In genomic region chr7:128206017-128206746, GRCh38 we compare ENCODE assay signal across 26 cellular contexts. TPM values are rescaled to one million over a fixed set of nuclear protein-coding genes. Genes with fewer than 3 reads are reported as not detected.
"Had no signal": no experiment of that assay in that cellular context is flagged by ENCODE, and none has a peak within 500 bp of the region (broad histone marks: within the 10 kb centered on the region; RNA-seq: fewer than 3 reads in every experiment).

No MANE protein-coding gene starts in this region.

- H3K4me3 Mint-ChIP-seq: activated CD4-positive, alpha-beta memory T cell treated with anti-CD3 and anti-CD28 coated beads, Interleukin-2, amount 10 ng/mL, durations not matched to agents 7 days and 5 days; activated CD4-positive, alpha-beta T cell treated with anti-CD3 and anti-CD28 coated beads, Interleukin-2, amount 10 ng/mL, durations not matched to agents 7 days and 5 days; activated naive CD8-positive, alpha-beta T cell; effector memory CD8-positive, alpha-beta T cell; immature natural killer cell; T-cell; T-helper 2 cell treated with Interferon-gamma antibody and Interleukin-4, amounts not matched to agents 5 μg/mL and 100 μg/mL, for 36 hours had no signal

- H3K9me3 ChIP-seq: suprapubic skin, tibial artery had no signal

- H3K9me3 Mint-ChIP-seq: activated CD4-positive, alpha-beta memory T cell treated with anti-CD3 and anti-CD28 coated beads, Interleukin-2, amount 10 ng/mL, durations not matched to agents 7 days and 5 days; activated CD4-positive, alpha-beta T cell treated with anti-CD3 and anti-CD28 coated beads, Interleukin-2, amount 10 ng/mL, durations not matched to agents 7 days and 5 days; effector memory CD8-positive, alpha-beta T cell; naive thymus-derived CD8-positive, alpha-beta T cell; T-cell; T-helper 2 cell treated with Interferon-gamma antibody and Interleukin-4, amounts not matched to agents 5 μg/mL and 100 μg/mL, for 36 hours had no signal

- H3K4me3 ChIP-seq: coronary artery, dorsolateral prefrontal cortex, suprapubic skin, tibial artery had no signal

- H3K36me3 Mint-ChIP-seq: activated naive CD8-positive, alpha-beta T cell; naive thymus-derived CD8-positive, alpha-beta T cell; T-cell had no signal

- H3K36me3 ChIP-seq: suprapubic skin, tibial artery had no signal

- ATAC-seq: effector memory CD8-positive, alpha-beta T cell; esophagus mucosa; left colon; naive thymus-derived CD8-positive, alpha-beta T cell; right cardiac atrium; T-cell had no signal

- DNase-seq: activated CD4-positive, alpha-beta memory T cell treated with anti-CD3 and anti-CD28 coated beads, Interleukin-2, amount 10 ng/mL, durations not matched to agents 7 days and 5 days; activated CD4-positive, alpha-beta T cell treated with anti-CD3 and anti-CD28 coated beads, Interleukin-2, amount 10 ng/mL, durations not matched to agents 7 days and 5 days; activated effector memory CD4-positive, alpha-beta T cell treated with Interleukin-2 at 50 U/mL for 16 hours; activated naive CD4-positive, alpha-beta T cell treated with Interleukin-2 at 50 U/mL for 16 hours; anterior cingulate cortex; dorsolateral prefrontal cortex; effector memory CD8-positive, alpha-beta T cell; foreskin fibroblast; head of caudate nucleus; hippocampal formation; immature natural killer cell; kidney; left colon; naive thymus-derived CD8-positive, alpha-beta T cell; right cardiac atrium; stimulated activated CD4-positive, alpha-beta T cell treated with anti-CD3 and anti-CD28 coated beads, Interleukin-15, amount 100 ng/mL, for 24 hours; stimulated activated CD4-positive, alpha-beta T cell treated with anti-CD3 and anti-CD28 coated beads, Interleukin-2, amount 100 ng/mL, for 24 hours; stimulated activated naive CD4-positive, alpha-beta T cell; T-cell; tibial artery had no signal

- H3K27ac Mint-ChIP-seq: activated CD4-positive, alpha-beta memory T cell treated with anti-CD3 and anti-CD28 coated beads, Interleukin-2, amount 10 ng/mL, durations not matched to agents 7 days and 5 days; activated CD4-positive, alpha-beta T cell treated with anti-CD3 and anti-CD28 coated beads, Interleukin-2, amount 10 ng/mL, durations not matched to agents 7 days and 5 days; activated naive CD8-positive, alpha-beta T cell; effector memory CD8-positive, alpha-beta T cell; immature natural killer cell; naive thymus-derived CD8-positive, alpha-beta T cell; T-cell; T-helper 2 cell treated with Interferon-gamma antibody and Interleukin-4, amounts not matched to agents 5 μg/mL and 100 μg/mL, for 36 hours had no signal

- H3K27ac ChIP-seq: coronary artery, suprapubic skin, tibial artery had no signal

RNA-seq across cellular contexts. Expression of gene LEP, which starts 34.9 kb away (rescaled TPM):
- total RNA-seq: activated CD4-positive, alpha-beta memory T cell treated with anti-CD3 and anti-CD28 coated beads, Interleukin-2, amount 10 ng/mL, durations not matched to agents 7 days and 5 days; activated CD4-positive, alpha-beta T cell treated with anti-CD3 and anti-CD28 coated beads, Interleukin-2, amount 10 ng/mL, durations not matched to agents 7 days and 5 days; kidney; naive thymus-derived CD8-positive, alpha-beta T cell; T-cell; urinary bladder had no signal
- polyA plus RNA-seq: immature natural killer cell; naive thymus-derived CD8-positive, alpha-beta T cell had no signal
